In the genomic region with DNA sequence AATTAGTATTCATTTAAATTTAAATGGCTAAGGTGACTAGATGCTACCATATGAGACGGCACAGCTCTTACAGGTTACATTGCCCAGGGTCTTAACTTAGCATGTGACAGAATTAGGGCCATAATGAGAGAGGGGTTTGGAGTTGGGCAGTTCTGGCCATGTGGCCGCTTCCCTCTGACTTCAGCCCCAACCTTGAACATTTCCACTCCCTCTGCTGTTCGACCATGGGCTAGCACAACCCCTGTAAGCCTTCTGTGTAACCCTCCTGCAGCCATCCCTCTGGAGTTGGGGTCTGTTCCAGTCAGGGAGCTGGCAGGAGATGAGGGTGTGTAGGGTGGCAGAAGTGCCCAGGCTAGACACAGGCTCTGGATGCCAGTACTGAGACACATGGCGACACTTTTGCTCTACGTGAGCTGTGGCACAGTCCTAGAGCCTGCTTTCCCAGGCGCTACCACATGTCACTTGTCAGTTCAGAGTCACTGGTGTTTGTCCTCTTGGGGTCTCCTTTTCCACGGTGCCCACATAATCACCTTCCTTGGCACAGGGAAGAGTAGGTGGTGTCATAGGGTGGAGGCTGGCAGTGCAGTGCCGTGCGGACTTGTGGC, we compare ENCODE assay signal across 23 cellular contexts.
DNase-seq lines count a peak whose midpoint lies in the region; ATAC-seq, FAIRE-seq and TF ChIP-seq lines count a peak whose summit lies in the region.
"Had no signal": no experiment of that assay in that cellular context is flagged by ENCODE, and none has a peak within 500 bp of the region (broad histone marks: within the 10 kb centered on the region; RNA-seq: fewer than 3 reads in every experiment).

No MANE protein-coding gene starts in this region.

- no peaks in the 10 kb centered on the region for H3K36me3 ChIP-seq in WERI-Rb-1

- no peak for DNase-seq in A549 (ENCODE audit: low read depth in 1 of 2, low spot score in 1 of 2)
- peak; percentile 27 for DNase-seq in ELF-1 (ENCODE audit: low read depth, low spot score)
- DNase-seq in WERI-Rb-1: peak; percentile 53
- peak; percentile 48 for DNase-seq in iPS-NIHi7 (ENCODE audit: extremely low spot score)
- no peak for DNase-seq in kidney tubule cell (ENCODE audit: low spot score)
- no peak for DNase-seq in activated CD4-positive, alpha-beta T cell treated with anti-CD3 and anti-CD28 coated beads for 1 hour
- no peak for DNase-seq in NCI-H2029 (lab: John Stamatoyannopoulos, UW)
- no peak for DNase-seq in H4 (ENCODE audit: low spot score)
- DNase-seq: activated CD4-positive, alpha-beta T cell treated with anti-CD3 and anti-CD28 coated beads, Interleukin-2, amount 10 ng/mL, durations not matched to agents 7 days and 5 days; activated CD8-positive, alpha-beta memory T cell treated with anti-CD3 and anti-CD28 coated beads, Interleukin-2, amount 50 U/mL, for 4 hours; CD4-positive, alpha-beta T cell; DMS53; GM23248; NCI-H1092; NCI-H2029 treated with DMSO at 0.1 percent for 48 hours; NCI-H510A treated with DMSO at 0.1 percent for 48 hours; occipital lobe; right cardiac atrium; substantia nigra had no signal

- H3K9me3 ChIP-seq in A549: peaks cover 24% of the 10 kb centered on the region
- peaks cover 8% of the 10 kb centered on the region for H3K9me3 ChIP-seq in WERI-Rb-1 (ENCODE audit: severe bottlenecking)

- WGBS in A549 (ENCODE audit: missing lambda C conversion rate): 61% methylated on average over 9 of the region's 9 CpGs

- no peaks in the 10 kb centered on the region for H3K27me3 ChIP-seq in WERI-Rb-1 (ENCODE audit: insufficient read depth, low read depth, severe bottlenecking)

- no peak for TF ChIP-seq CTCF in A549 (IDR thresholded peaks at IDR 0.05)
- peak; percentile 58 for TF ChIP-seq CTCF in WERI-Rb-1 (IDR thresholded peaks at IDR 0.05; ENCODE audit: low read depth, low read length)

- peak in 1 of 2 experiments; percentile 23; a peak in 2 of 5 replicates for TF ChIP-seq RAD21 in A549 (conservative IDR thresholded peaks at IDR 0.05 in 1 of 2, IDR thresholded peaks at IDR 0.05 in 1 of 2)

- peak; percentile 70 to 77; a peak in 5 of 6 replicates for ATAC-seq in A549
- ATAC-seq: right cardiac atrium, Right ventricle myocardium inferior had no signal

- FAIRE-seq in A549 (lab: Jason Lieb, UNC): no peak
- FAIRE-seq: endometrium, GM12892 had no signal

- TF ChIP-seq EP300 in A549 (IDR thresholded peaks at IDR 0.05): no peak

- no peak overlapping the region for H3K27ac ChIP-seq in A549
- no peak overlapping the region for H3K27ac ChIP-seq in WERI-Rb-1
- H3K27ac ChIP-seq: coronary artery, GM23248 had no signal

- POLR2A ChIA-PET in A549 (lab: Yijun Ruan, JAX): no interaction called here

- no peak overlapping the region for H3K4me3 ChIP-seq in A549
- no peak overlapping the region for H3K4me3 ChIP-seq in WERI-Rb-1 (ENCODE audit: low read depth, low read length)
- H3K4me3 ChIP-seq: coronary artery, GM23248 had no signal

- CTCF ChIA-PET in A549 (lab: Yijun Ruan, JAX): interaction anchor here (0.7 to 1.4 kb wide), 6 partner anchors 8 to 814 kb away, joined by 3 to 4 read pairs (median 3); no protein-coding TSS in a partner anchor

- H3K4me2 ChIP-seq in A549: no peak overlapping the region

- H3K4me1 ChIP-seq in A549: no peaks in the 10 kb centered on the region

- no peak for TF ChIP-seq POLR2A in A549 (IDR thresholded peaks at IDR 0.05; ENCODE audit: low read length)

TF ChIP-seq in A549, 52 proteins besides CTCF, POLR2A, EP300 and RAD21:
- TF ChIP-seq RCOR1 (IDR thresholded peaks at IDR 0.05; ENCODE audit: low read depth, low read length): no peak
- TF ChIP-seq BHLHE40 (IDR thresholded peaks at IDR 0.05; ENCODE audit: low read depth, low read length): no peak
- no peak for TF ChIP-seq MAZ (IDR thresholded peaks at IDR 0.05; ENCODE audit: borderline replicate concordance, low read depth, low read length)
- TF ChIP-seq KDM5A (IDR thresholded peaks at IDR 0.05): no peak
- TF ChIP-seq, protein P1, sequence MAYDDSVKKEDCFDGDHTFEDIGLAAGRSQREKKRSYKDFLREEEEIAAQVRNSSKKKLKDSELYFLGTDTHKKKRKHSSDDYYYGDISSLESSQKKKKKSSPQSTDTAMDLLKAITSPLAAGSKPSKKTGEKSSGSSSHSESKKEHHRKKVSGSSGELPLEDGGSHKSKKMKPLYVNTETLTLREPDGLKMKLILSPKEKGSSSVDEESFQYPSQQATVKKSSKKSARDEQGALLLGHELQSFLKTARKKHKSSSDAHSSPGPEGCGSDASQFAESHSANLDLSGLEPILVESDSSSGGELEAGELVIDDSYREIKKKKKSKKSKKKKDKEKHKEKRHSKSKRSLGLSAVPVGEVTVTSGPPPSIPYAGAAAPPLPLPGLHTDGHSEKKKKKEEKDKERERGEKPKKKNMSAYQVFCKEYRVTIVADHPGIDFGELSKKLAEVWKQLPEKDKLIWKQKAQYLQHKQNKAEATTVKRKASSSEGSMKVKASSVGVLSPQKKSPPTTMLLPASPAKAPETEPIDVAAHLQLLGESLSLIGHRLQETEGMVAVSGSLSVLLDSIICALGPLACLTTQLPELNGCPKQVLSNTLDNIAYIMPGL (CRISPR knock-in tag; IDR thresholded peaks at IDR 0.05; ENCODE audit: borderline replicate concordance): no peak
- no peak for TF ChIP-seq HOXB13 (CRISPR knock-in tag; IDR thresholded peaks at IDR 0.05; ENCODE audit: low read depth)
- TF ChIP-seq SMC3 (IDR thresholded peaks at IDR 0.05): no peak
- no peak for TF ChIP-seq ESRRA (IDR thresholded peaks at IDR 0.05; ENCODE audit: borderline replicate concordance, low read length)
- no peak for TF ChIP-seq HEYL (CRISPR knock-in tag; IDR thresholded peaks at IDR 0.05)
- no peak for TF ChIP-seq EHF (CRISPR knock-in tag; IDR thresholded peaks at IDR 0.05)
- TF ChIP-seq, protein P2, sequence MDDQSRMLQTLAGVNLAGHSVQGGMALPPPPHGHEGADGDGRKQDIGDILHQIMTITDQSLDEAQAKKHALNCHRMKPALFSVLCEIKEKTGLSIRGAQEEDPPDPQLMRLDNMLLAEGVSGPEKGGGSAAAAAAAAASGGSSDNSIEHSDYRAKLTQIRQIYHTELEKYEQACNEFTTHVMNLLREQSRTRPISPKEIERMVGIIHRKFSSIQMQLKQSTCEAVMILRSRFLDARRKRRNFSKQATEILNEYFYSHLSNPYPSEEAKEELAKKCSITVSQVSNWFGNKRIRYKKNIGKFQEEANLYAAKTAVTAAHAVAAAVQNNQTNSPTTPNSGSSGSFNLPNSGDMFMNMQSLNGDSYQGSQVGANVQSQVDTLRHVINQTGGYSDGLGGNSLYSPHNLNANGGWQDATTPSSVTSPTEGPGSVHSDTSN (IDR thresholded peaks at IDR 0.05): no peak
- TF ChIP-seq POLR2AphosphoS2 (conservative IDR thresholded peaks at IDR 0.05; ENCODE audit: low read length): no peak
- no peak for TF ChIP-seq TP53 (CRISPR knock-in tag; IDR thresholded peaks at IDR 0.05)
- TF ChIP-seq, protein P3, sequence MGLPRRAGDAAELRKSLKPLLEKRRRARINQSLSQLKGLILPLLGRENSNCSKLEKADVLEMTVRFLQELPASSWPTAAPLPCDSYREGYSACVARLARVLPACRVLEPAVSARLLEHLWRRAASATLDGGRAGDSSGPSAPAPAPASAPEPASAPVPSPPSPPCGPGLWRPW (IDR thresholded peaks at IDR 0.05): no peak
- TF ChIP-seq RFX5 (IDR thresholded peaks at IDR 0.05): no peak
- no peak for TF ChIP-seq HOXB5 (CRISPR knock-in tag; IDR thresholded peaks at IDR 0.05)
- TF ChIP-seq, protein P4, sequence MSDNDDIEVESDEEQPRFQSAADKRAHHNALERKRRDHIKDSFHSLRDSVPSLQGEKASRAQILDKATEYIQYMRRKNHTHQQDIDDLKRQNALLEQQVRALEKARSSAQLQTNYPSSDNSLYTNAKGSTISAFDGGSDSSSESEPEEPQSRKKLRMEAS (IDR thresholded peaks at IDR 0.05): no peak

Comparison
In these comparisons a context has a peak if more than half of its experiments do, and no peak if none do; other contexts are left out.
1. DNase-seq: peak in ELF-1 (single experiment), WERI-Rb-1 (single experiment) and iPS-NIHi7 (single experiment); none in A549 (0 of 2), kidney tubule cell (single experiment), activated CD4-positive, alpha-beta T cell treated with anti-CD3 and anti-CD28 coated beads for 1 hour (single experiment), NCI-H2029 (single experiment) and H4 (single experiment).